35 cellular contexts compared by ENCODE assay signal in genomic region chr6:100763617-100764016, GRCh38.
"Had no signal": no experiment of that assay in that cellular context is flagged by ENCODE, and none has a peak within 500 bp of the region (broad histone marks: within the 10 kb centered on the region; RNA-seq: fewer than 3 reads in every experiment).

No MANE protein-coding gene starts in this region.

- DNase-seq: activated CD4-positive, alpha-beta memory T cell treated with anti-CD3 and anti-CD28 coated beads, Interleukin-2, amount 10 ng/mL, durations not matched to agents 7 days and 5 days; activated CD4-positive, alpha-beta T cell treated with anti-CD3 and anti-CD28 coated beads for 1 hour; activated CD4-positive, alpha-beta T cell treated with anti-CD3 and anti-CD28 coated beads for 48 hours; activated CD4-positive, CD25-positive, alpha-beta regulatory T cell; activated CD8-positive, alpha-beta memory T cell treated with anti-CD3 and anti-CD28 coated beads for 24 hours; activated CD8-positive, alpha-beta memory T cell treated with anti-CD3 and anti-CD28 coated beads, Interleukin-2, amount 10 ng/mL, durations not matched to agents 7 days and 5 days; activated CD8-positive, alpha-beta memory T cell treated with anti-CD3 and anti-CD28 coated beads, Interleukin-2, amount 50 U/mL, for 48 hours; activated effector memory CD4-positive, alpha-beta T cell treated with anti-CD3 and anti-CD28 coated beads, Interleukin-2, amount 50 U/mL, for 16 hours; activated naive CD4-positive, alpha-beta T cell; activated naive CD4-positive, alpha-beta T cell treated with anti-CD3 and anti-CD28 coated beads, Interleukin-2, amount 50 U/mL, for 16 hours; activated naive CD8-positive, alpha-beta T cell treated with anti-CD3 and anti-CD28 coated beads for 36 hours; activated T-cell treated with anti-CD3 and anti-CD28 coated beads, Interleukin-2, amount 50 U/mL, for 48 hours; amniotic stem cell; aorta; brain microvascular endothelial cell; central memory CD4-positive, alpha-beta T cell; Kasumi-1; MG63; NCI-H1048; NCI-H1105 treated with DMSO at 0.1 percent for 48 hours; NCI-H1436; NCI-H1694 treated with DMSO at 0.1 percent for 48 hours; NCI-H2029; NCI-H345; NCI-H524 treated with DMSO at 0.1 percent for 48 hours; PC-3; Peyer's patch; RPMI8226; SHP77 treated with DMSO at 0.1 percent for 48 hours; SK-N-SH; T-cell; T-helper 17 cell; T-helper 9 cell had no signal

- H3K27ac Mint-ChIP-seq: activated CD4-positive, alpha-beta memory T cell treated with anti-CD3 and anti-CD28 coated beads, Interleukin-2, amount 10 ng/mL, durations not matched to agents 7 days and 5 days; activated CD8-positive, alpha-beta memory T cell treated with anti-CD3 and anti-CD28 coated beads, Interleukin-2, amount 10 ng/mL, durations not matched to agents 7 days and 5 days; activated naive CD8-positive, alpha-beta T cell treated with anti-CD3 and anti-CD28 coated beads for 36 hours; T-cell; T-helper 17 cell had no signal

- H3K4me1 ChIP-seq: Peyer's patch, SJSA1 had no signal

- H3K27me3 Mint-ChIP-seq: activated CD4-positive, alpha-beta memory T cell treated with anti-CD3 and anti-CD28 coated beads, Interleukin-2, amount 10 ng/mL, durations not matched to agents 7 days and 5 days; activated CD8-positive, alpha-beta memory T cell treated with anti-CD3 and anti-CD28 coated beads, Interleukin-2, amount 10 ng/mL, durations not matched to agents 7 days and 5 days; activated naive CD8-positive, alpha-beta T cell treated with anti-CD3 and anti-CD28 coated beads for 36 hours; T-cell; T-helper 17 cell had no signal

- ATAC-seq: activated CD8-positive, alpha-beta memory T cell treated with anti-CD3 and anti-CD28 coated beads, Interleukin-2, amount 10 ng/mL, durations not matched to agents 7 days and 5 days; PC-3; T-cell; T-helper 17 cell had no signal

- H3K27me3 ChIP-seq: brain microvascular endothelial cell, MG63, Peyer's patch, SJSA1 had no signal

- H3K4me2 ChIP-seq: SK-N-SH had no signal

- H3K9ac ChIP-seq: SK-N-SH had no signal

- H3K4me3 ChIP-seq: MG63, Peyer's patch, SJSA1 had no signal

- H3K9me3 ChIP-seq: MG63, Peyer's patch, SJSA1, SK-N-SH had no signal

- H3K4me1 Mint-ChIP-seq: activated CD4-positive, alpha-beta memory T cell treated with anti-CD3 and anti-CD28 coated beads, Interleukin-2, amount 10 ng/mL, durations not matched to agents 7 days and 5 days; activated CD8-positive, alpha-beta memory T cell treated with anti-CD3 and anti-CD28 coated beads, Interleukin-2, amount 10 ng/mL, durations not matched to agents 7 days and 5 days; T-helper 17 cell had no signal

- H3K4me3 Mint-ChIP-seq: activated CD4-positive, alpha-beta memory T cell treated with anti-CD3 and anti-CD28 coated beads, Interleukin-2, amount 10 ng/mL, durations not matched to agents 7 days and 5 days; activated CD8-positive, alpha-beta memory T cell treated with anti-CD3 and anti-CD28 coated beads, Interleukin-2, amount 10 ng/mL, durations not matched to agents 7 days and 5 days; activated naive CD8-positive, alpha-beta T cell treated with anti-CD3 and anti-CD28 coated beads for 36 hours; T-cell; T-helper 17 cell had no signal

- H3K27ac ChIP-seq: brain microvascular endothelial cell, Peyer's patch, SJSA1, VCaP had no signal
